In genomic region chrX:85213792-85214530, GRCh38 we compare ENCODE assay signal across 10 cellular contexts. TPM values are rescaled to one million over a fixed set of nuclear protein-coding genes. Genes with fewer than 3 reads are reported as not detected.
"Had no signal": no experiment of that assay in that cellular context is flagged by ENCODE, and none has a peak within 500 bp of the region (broad histone marks: within the 10 kb centered on the region; RNA-seq: fewer than 3 reads in every experiment).

No MANE protein-coding gene starts in this region.

- H3K4me2 ChIP-seq: GM23338 had no signal

- H3K4me3 ChIP-seq: GM23338, K562 had no signal

- H2AFZ ChIP-seq: GM23338 had no signal

- ATAC-seq: GM23338, K562 had no signal

- DNase-seq: H9, HCEC 1CT, IMR-90, KG1 had no signal

- FAIRE-seq: H1, H54, HTR-8/SVneo, K562 had no signal

RNA-seq across cellular contexts. Expression of gene SATL1, which starts 29.6 kb away (rescaled TPM):
- total RNA-seq: HT-29, IMR-90 had no signal
- polyA plus RNA-seq: IMR-90 had no signal
